8 cellular contexts compared by ENCODE assay signal in genomic region chr10:1057106-1057657, GRCh38. TPM values are rescaled to one million over a fixed set of nuclear protein-coding genes. Genes with fewer than 3 reads are reported as not detected.
DNase-seq lines count a peak whose midpoint lies in the region; ATAC-seq and TF ChIP-seq lines count a peak whose summit lies in the region.

No MANE protein-coding gene starts in this region.

- H3K9me3 Mint-ChIP-seq in CD14-positive monocyte (peaks cover 0 to 3% (median 0%) of the 10 kb centered on the region in 7 donors), endothelial cell (ENCODE audit: unreplicated experiment) (no peaks in the 10 kb centered on the region)
- no peaks in the 10 kb centered on the region for H3K9me3 Mint-ChIP-seq in naive thymus-derived CD8-positive, alpha-beta T cell

- CTCF ChIA-PET in RWPE1 (lab: Yijun Ruan, JAX): no interaction called here

- H3K27ac Mint-ChIP-seq in CD14-positive monocyte (peak overlapping the region; percentile 94 to 98 (median 96)), endothelial cell (ENCODE audit: unreplicated experiment) (peak overlapping the region; percentile 92)
- peak overlapping the region; percentile 80 to 99 (median 96) for H3K27ac Mint-ChIP-seq in naive thymus-derived CD8-positive, alpha-beta T cell

- POLR2A ChIA-PET in RWPE1 (lab: Yijun Ruan, JAX; ENCODE audit: low non-redundant PET): no interaction called here
- POLR2A ChIA-PET in naive thymus-derived CD8-positive, alpha-beta T cell (lab: Charles Lee): interaction anchor here (1.3 to 1.4 kb wide), 3 partner anchors 8 to 69 kb away, joined by 4 to 13 read pairs (median 5); partner anchors contain the start of genes GTPBP4 and IDI1

- peak overlapping the region; percentile 97 for H3K27ac ChIP-seq in RWPE1

- H3K27me3 Mint-ChIP-seq in CD14-positive monocyte (ENCODE audit: low read depth in 3 of 3): peaks cover 0 to 1% (median 0%) of the 10 kb centered on the region in 3 donors
- H3K27me3 Mint-ChIP-seq in endothelial cell (ENCODE audit: unreplicated experiment): peaks cover 15% of the 10 kb centered on the region
- H3K27me3 Mint-ChIP-seq in naive thymus-derived CD8-positive, alpha-beta T cell: no peaks in the 10 kb centered on the region

- DNase-seq in CD14-positive monocyte (ENCODE audit: low spot score) (peak; percentile 66), RWPE1 (ENCODE audit: low spot score) (no peak), endothelial cell (ENCODE audit: low spot score) (peak; percentile 41), foreskin melanocyte (no peak)
- DNase-seq in naive thymus-derived CD8-positive, alpha-beta T cell: peak in 1 of 10 donors; percentile 8
- no peak for DNase-seq in stimulated activated CD4-positive, alpha-beta T cell treated with anti-CD3 and anti-CD28 coated beads, Interleukin-12 subunit alpha, Interleukin-12 subunit beta, amount 100 ng/mL, for 4 hours

- H3K36me3 Mint-ChIP-seq in CD14-positive monocyte (peaks cover 25 to 42% of the 10 kb centered on the region in 2 donors), endothelial cell (ENCODE audit: low read depth, unreplicated experiment) (peaks cover 4% of the 10 kb centered on the region)
- peaks cover 0 to 25% (median 4%) of the 10 kb centered on the region in 3 donors for H3K36me3 Mint-ChIP-seq in naive thymus-derived CD8-positive, alpha-beta T cell

- TF ChIP-seq CTCF in CD14-positive monocyte (IDR thresholded peaks at IDR 0.05): no peak
- TF ChIP-seq CTCF in RWPE1 (conservative IDR thresholded peaks at IDR 0.05; ENCODE audit: low read depth): no peak
- no peak for TF ChIP-seq CTCF in endothelial cell (IDR thresholded peaks at IDR 0.05; ENCODE audit: unreplicated experiment)

- H3K4me3 Mint-ChIP-seq in CD14-positive monocyte: peak overlapping the region; percentile 92 to 95
- H3K4me3 Mint-ChIP-seq in endothelial cell (ENCODE audit: unreplicated experiment): peak overlapping the region; percentile 98
- H3K4me3 Mint-ChIP-seq in naive thymus-derived CD8-positive, alpha-beta T cell: peak overlapping the region; percentile 89 to 99 (median 96)

- ATAC-seq in GM21723 (IDR thresholded peaks at IDR 0.05; ENCODE audit: unreplicated experiment): peak; percentile 29
- peak in 1 of 2 donors; percentile 24 for ATAC-seq in naive thymus-derived CD8-positive, alpha-beta T cell
- no peak for ATAC-seq in GM21381 (IDR thresholded peaks at IDR 0.05; ENCODE audit: unreplicated experiment)

- intact Hi-C loops in CD14-positive monocyte (cut with micrococcal nuclease): loop anchor here (1.0 to 5.0 kb wide), 3 partner anchors 8 to 130 kb away; partner anchors contain the start of genes GTPBP4 (in 1 of the 2) and IDI1 (in 1 of the 2)

- H3K4me1 Mint-ChIP-seq in CD14-positive monocyte (peaks cover 65% of the 10 kb centered on the region), endothelial cell (ENCODE audit: unreplicated experiment) (peaks cover 55% of the 10 kb centered on the region)
- peaks cover 34 to 91% (median 86%) of the 10 kb centered on the region in 4 donors for H3K4me1 Mint-ChIP-seq in naive thymus-derived CD8-positive, alpha-beta T cell

RNA-seq across cellular contexts. Expression of gene WDR37, which starts 1.0 kb away (rescaled TPM):
- polyA plus RNA-seq in CD14-positive monocyte: 1 to 10 TPM; 7.1 to 8.6 TPM
- total RNA-seq in endothelial cell (ENCODE audit: unreplicated experiment): 32.6 TPM
- total RNA-seq in naive thymus-derived CD8-positive, alpha-beta T cell: 10 to 100 TPM; 46.8 to 49.4 TPM
- 10 to 100 TPM; 15.9 to 21.6 (median 18.0) TPM for polyA plus RNA-seq in naive thymus-derived CD8-positive, alpha-beta T cell

RNA-seq across cellular contexts. Expression of gene IDI1, which starts 8.3 kb away (rescaled TPM):
- 10 to 100 TPM; 35.0 to 46.9 TPM for polyA plus RNA-seq in CD14-positive monocyte
- 52.7 TPM for total RNA-seq in endothelial cell (ENCODE audit: unreplicated experiment)
- 10 to 100 TPM; 29.0 to 33.9 TPM for total RNA-seq in naive thymus-derived CD8-positive, alpha-beta T cell
- polyA plus RNA-seq in naive thymus-derived CD8-positive, alpha-beta T cell: 10 to 100 TPM; 31.0 to 53.5 (median 33.9) TPM

RNA-seq across cellular contexts. Expression of gene IDI2, which starts 31.5 kb away (rescaled TPM):
- polyA plus RNA-seq in CD14-positive monocyte: not detected
- not detected for total RNA-seq in endothelial cell (ENCODE audit: unreplicated experiment)
- total RNA-seq in naive thymus-derived CD8-positive, alpha-beta T cell: not detected
- polyA plus RNA-seq in naive thymus-derived CD8-positive, alpha-beta T cell: not detected

Comparison
In these comparisons a context has a peak if more than half of its experiments do, and no peak if none do; other contexts are left out.
1. DNase-seq: peak in CD14-positive monocyte (single experiment) and endothelial cell (single experiment); none in RWPE1 (single experiment), foreskin melanocyte (single experiment) and stimulated activated CD4-positive, alpha-beta T cell treated with anti-CD3 and anti-CD28 coated beads, Interleukin-12 subunit alpha, Interleukin-12 subunit beta, amount 100 ng/mL, for 4 hours (single experiment).
2. Peak in every context shown above with its lines, with median percentiles within 50 percentile points of each other: H3K27ac Mint-ChIP-seq and H3K4me3 Mint-ChIP-seq.